In the genomic region with DNA sequence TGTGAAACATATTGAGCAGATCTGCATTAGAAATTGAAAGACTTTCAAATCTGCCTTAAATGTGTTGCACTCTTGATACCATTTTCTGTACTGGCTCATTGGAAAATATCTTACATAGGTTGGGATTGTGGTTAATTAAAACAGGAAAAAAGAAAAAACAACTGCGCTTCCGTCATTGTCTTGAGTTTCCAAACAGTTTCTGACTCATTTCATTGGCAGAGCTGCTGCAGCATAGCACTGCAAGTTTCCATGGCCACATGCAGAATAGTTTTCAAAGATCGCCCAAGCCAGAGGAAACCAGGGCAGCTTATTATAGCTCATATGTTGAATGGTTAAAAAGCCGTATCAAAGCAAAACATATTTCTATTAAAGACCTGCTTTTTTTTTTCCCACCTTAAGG, we compare ENCODE assay signal across 14 cellular contexts.
DNase-seq lines count a peak whose midpoint lies in the region; ATAC-seq, FAIRE-seq and TF ChIP-seq lines count a peak whose summit lies in the region.
"Had no signal": no experiment of that assay in that cellular context is flagged by ENCODE, and none has a peak within 500 bp of the region (broad histone marks: within the 10 kb centered on the region; RNA-seq: fewer than 3 reads in every experiment).

No MANE protein-coding gene starts in this region.

- H4K20me1 ChIP-seq in SK-N-SH (ENCODE audit: insufficient read depth): no peaks in the 10 kb centered on the region

- DNase-seq in GDM1 (lab: John Stamatoyannopoulos, UW) (peak; percentile 31), SK-N-SH (no peak), epithelial cell of prostate (ENCODE audit: low read depth, low spot score) (peak; percentile 20), non-pigmented ciliary epithelial cell (ENCODE audit: low read depth) (peak; percentile 82), ovary (no peak), RPMI8226 (no peak), GM12892 (ENCODE audit: insufficient read length) (no peak)
- DNase-seq: activated CD8-positive, alpha-beta memory T cell treated with anti-CD3 and anti-CD28 coated beads, Interleukin-2, amount 50 U/mL, for 4 hours; CD8-positive, alpha-beta T cell; Karpas-422; naive thymus-derived CD4-positive, alpha-beta T cell; NCI-H69; stimulated activated CD4-positive, alpha-beta T cell treated with anti-CD3 and anti-CD28 coated beads, Interleukin-4, amount 100 ng/mL, for 24 hours had no signal

- no peak overlapping the region for H3K9ac ChIP-seq in SK-N-SH

- CTCF ChIA-PET in SK-N-SH (lab: Yijun Ruan, JAX): no interaction called here

- no peak for FAIRE-seq in GM12892 (lab: Jason Lieb, UNC)

- H3K27me3 ChIP-seq in SK-N-SH (ENCODE audit: insufficient read depth): no peaks in the 10 kb centered on the region
- H3K27me3 ChIP-seq in ovary: no peaks in the 10 kb centered on the region

- intact Hi-C loops in ovary (cut with DNase I): no loop called here

- no peak for ATAC-seq in HG03565 (IDR thresholded peaks at IDR 0.05; ENCODE audit: unreplicated experiment)
- ATAC-seq: CD8-positive, alpha-beta T cell; naive thymus-derived CD4-positive, alpha-beta T cell had no signal

- TF ChIP-seq RAD21 in SK-N-SH (IDR thresholded peaks at IDR 0.05; ENCODE audit: low read length): no peak

- H3K79me2 ChIP-seq in SK-N-SH (ENCODE audit: insufficient read depth): no peaks in the 10 kb centered on the region

- TF ChIP-seq EP300 in SK-N-SH (IDR thresholded peaks at IDR 0.05; ENCODE audit: borderline replicate concordance in 1 of 2, low read depth in 1 of 2, low read length in 1 of 2) (no peak), ovary (IDR thresholded peaks at IDR 0.05) (no peak)

- H3K4me2 ChIP-seq in SK-N-SH: peak overlapping the region; percentile 35; the same call in 1 of the 2 replicates

- H3K36me3 ChIP-seq in SK-N-SH (replicated peaks in 1 of 2; ENCODE audit: control insufficient read depth in 1 of 2, insufficient read depth in 2 of 2, low read length in 1 of 2): no peaks in the 10 kb centered on the region
- H3K36me3 ChIP-seq in ovary: no peaks in the 10 kb centered on the region

- TF ChIP-seq CTCF in SK-N-SH (IDR thresholded peaks at IDR 0.05): no peak
- TF ChIP-seq CTCF in ovary (IDR thresholded peaks at IDR 0.05): no peak

- WGBS in SK-N-SH (ENCODE audit: low lambda C conversion rate): 42% methylated on average over 4 of the region's 4 CpGs
- 43 to 50% (median 46%) methylated on average over 4 of the region's 4 CpGs for WGBS in ovary, 3 donors

- no peak overlapping the region; a peak in 1 of 4 replicates for H3K4me3 ChIP-seq in SK-N-SH (ENCODE audit: low read depth in 2 of 2, low read length in 1 of 2)
- H3K4me3 ChIP-seq in ovary: no peak overlapping the region

- H3K9me3 ChIP-seq in SK-N-SH (no peaks in the 10 kb centered on the region), ovary (no peaks in the 10 kb centered on the region)

- H3K4me1 ChIP-seq in SK-N-SH (ENCODE audit: control insufficient read depth in 1 of 2, insufficient read depth in 2 of 2, low read depth in 1 of 2, low read length in 1 of 2) (no peaks in the 10 kb centered on the region), ovary (ENCODE audit: insufficient read depth) (no peaks in the 10 kb centered on the region)

- POLR2A ChIA-PET in SK-N-SH (lab: Yijun Ruan, JAX): no interaction called here

- no peaks in the 10 kb centered on the region for H3K9me2 ChIP-seq in SK-N-SH

- TF ChIP-seq POLR2A in ovary (IDR thresholded peaks at IDR 0.05) (no peak), GM12892 (IDR thresholded peaks at IDR 0.05; ENCODE audit: low read depth, low read length) (no peak)

- H3K27ac ChIP-seq in SK-N-SH (ENCODE audit: low read depth in 2 of 2, low read length in 1 of 2) (no peak overlapping the region), epithelial cell of prostate (no peak overlapping the region), ovary (no peak overlapping the region)

- no peaks in the 10 kb centered on the region for H3F3A ChIP-seq in SK-N-SH (replicated peaks; ENCODE audit: insufficient read depth)

- H2AFZ ChIP-seq in SK-N-SH (ENCODE audit: low read depth): no peak overlapping the region

TF ChIP-seq in SK-N-SH, 30 proteins besides CTCF, POLR2A, EP300 and RAD21:
- 0 out of 2 replicates have a peak, but pooled peaks have one; percentile 16 for TF ChIP-seq FOSL2 (IDR thresholded peaks at IDR 0.05; ENCODE audit: borderline replicate concordance, low read depth)
- TF ChIP-seq TCF12 (IDR thresholded peaks at IDR 0.05): no peak
- TF ChIP-seq MXI1 (IDR thresholded peaks at IDR 0.05; ENCODE audit: low read depth, low read length): no peak

Comparison
In these comparisons a context has a peak if more than half of its experiments do, and no peak if none do; other contexts are left out.
1. DNase-seq: peak in GDM1 (single experiment), epithelial cell of prostate (single experiment) and non-pigmented ciliary epithelial cell (single experiment); none in SK-N-SH (single experiment), ovary (0 of 5), RPMI8226 (single experiment) and GM12892 (single experiment).